ENCODE assay signal across 1 cellular context in genomic region chr2:224208034-224208433, GRCh38.
TF ChIP-seq lines count a peak whose summit lies in the region.

No MANE protein-coding gene starts in this region.

TF ChIP-seq in IMR-90, 13 proteins besides CTCF, POLR2A, EP300 and RAD21 (continued from another document):
- TF ChIP-seq MXI1 (IDR thresholded peaks at IDR 0.05; ENCODE audit: borderline replicate concordance, low read depth, low read length) (no peak), MAZ (IDR thresholded peaks at IDR 0.05; ENCODE audit: borderline replicate concordance, low read depth, low read length) (no peak), CEBPB (IDR thresholded peaks at IDR 0.05; ENCODE audit: low read depth, low read length) (no peak), RFX5 (IDR thresholded peaks at IDR 0.05; ENCODE audit: low read depth, low read length) (no peak), FOS (IDR thresholded peaks at IDR 0.05; ENCODE audit: low read depth, low read length) (no peak), RCOR1 (IDR thresholded peaks at IDR 0.05; ENCODE audit: insufficient replicate concordance, low read length) (no peak)
